Comparison of ENCODE assay signal across 18 cellular contexts in genomic region chr20:15918631-15919030, GRCh38.
DNase-seq lines count a peak whose midpoint lies in the region; ATAC-seq and TF ChIP-seq lines count a peak whose summit lies in the region.
"Had no signal": no experiment of that assay in that cellular context is flagged by ENCODE, and none has a peak within 500 bp of the region (broad histone marks: within the 10 kb centered on the region; RNA-seq: fewer than 3 reads in every experiment).

No MANE protein-coding gene starts in this region.

- no CpG with 5 or more reads among the region's 3 CpGs for WGBS in H9 (ENCODE audit: extremely low coverage, insufficient read length, low lambda C conversion rate)
- no CpG with 5 or more reads among the region's 3 CpGs for WGBS in trophoblast cell (ENCODE audit: extremely low coverage, insufficient coverage, insufficient read length)

- H3K18ac ChIP-seq in H9 (ENCODE audit: insufficient read length, low read depth, low read length) (no peak overlapping the region), trophoblast cell (ENCODE audit: low read length) (no peak overlapping the region)

- H3K9me3 Mint-ChIP-seq in H9 = no peaks in the 10 kb centered on the region
- peaks cover 9 to 14% of the 10 kb centered on the region in 2 donors for H3K9me3 Mint-ChIP-seq in stimulated activated naive B cell treated with anti-CD40 and anti-IgM and Interleukin-4, amounts not matched to agents 10 μg/mL and 1 μg/mL and 100 μg/mL, for 72 hours
- H3K9me3 Mint-ChIP-seq in osteocyte (ENCODE audit: unreplicated experiment) = peaks cover 3% of the 10 kb centered on the region

- H3K56ac ChIP-seq in H9 (ENCODE audit: insufficient read length, low read depth, low read length) = no peak overlapping the region

- H2BK120ac ChIP-seq in H9 (ENCODE audit: low read depth, low read length, poor library complexity, severe bottlenecking) (no peak overlapping the region), trophoblast cell (ENCODE audit: insufficient read depth, low read length, poor library complexity) (no peak overlapping the region)

- no peaks in the 10 kb centered on the region for H3K27me3 ChIP-seq in H9 (ENCODE audit: insufficient read depth, low read length)
- no peaks in the 10 kb centered on the region for H3K27me3 ChIP-seq in trophoblast cell (ENCODE audit: insufficient read depth, low read length)

- no peak overlapping the region for H3K4ac ChIP-seq in H9 (ENCODE audit: low read depth, low read length)
- H3K4ac ChIP-seq in trophoblast cell (ENCODE audit: low read depth, low read length) = no peak overlapping the region

- H3K27me3 Mint-ChIP-seq in H9 (ENCODE audit: low read depth) (no peaks in the 10 kb centered on the region), osteocyte (ENCODE audit: unreplicated experiment) (no peaks in the 10 kb centered on the region)
- no peaks in the 10 kb centered on the region for H3K27me3 Mint-ChIP-seq in stimulated activated naive B cell treated with anti-CD40 and anti-IgM and Interleukin-4, amounts not matched to agents 10 μg/mL and 1 μg/mL and 100 μg/mL, for 72 hours

- H3K23me2 ChIP-seq in H9 (ENCODE audit: insufficient read length, low read depth, low read length, poor library complexity, severe bottlenecking) = no peaks in the 10 kb centered on the region

- no peaks in the 10 kb centered on the region for H4K20me1 ChIP-seq in H9 (ENCODE audit: control insufficient read depth, insufficient read depth, insufficient read length)

- no peak overlapping the region for H3K4me3 Mint-ChIP-seq in H9
- H3K4me3 Mint-ChIP-seq in stimulated activated naive B cell treated with anti-CD40 and anti-IgM and Interleukin-4, amounts not matched to agents 10 μg/mL and 1 μg/mL and 100 μg/mL, for 72 hours = no peak overlapping the region
- no peak overlapping the region for H3K4me3 Mint-ChIP-seq in osteocyte (ENCODE audit: unreplicated experiment)
- H3K4me3 Mint-ChIP-seq: HFFc6 had no signal

- H2BK12ac ChIP-seq in H9 (ENCODE audit: insufficient read length, low read depth, low read length) (no peak overlapping the region), trophoblast cell (ENCODE audit: low read length) (no peak overlapping the region)

- no peaks in the 10 kb centered on the region for H3K79me2 ChIP-seq in H9 (ENCODE audit: insufficient read depth, low read length)
- no peaks in the 10 kb centered on the region for H3K79me2 ChIP-seq in trophoblast cell (ENCODE audit: control insufficient read depth, insufficient read depth, low read length, poor library complexity)

- H3K4me3 ChIP-seq in mucosa of descending colon (no peak overlapping the region), trophoblast cell (ENCODE audit: low read depth, low read length) (no peak overlapping the region)
- H3K4me3 ChIP-seq: HAP-1, PC-9, SJCRH30 had no signal

- H3K4me1 Mint-ChIP-seq in H9 (peaks cover 14 to 18% of the 10 kb centered on the region in 2 experiments; a peak in 3 of 4 replicates), osteocyte (ENCODE audit: unreplicated experiment) (no peaks in the 10 kb centered on the region)
- H3K4me1 Mint-ChIP-seq in stimulated activated naive B cell treated with anti-CD40 and anti-IgM and Interleukin-4, amounts not matched to agents 10 μg/mL and 1 μg/mL and 100 μg/mL, for 72 hours = peaks cover 52 to 87% of the 10 kb centered on the region in 2 donors

- no peak for ATAC-seq in stimulated activated naive B cell treated with anti-CD40 and anti-IgM and Interleukin-4, amounts not matched to agents 10 μg/mL and 1 μg/mL and 100 μg/mL, for 72 hours (replicated peaks)
- no peak for ATAC-seq in mucosa of descending colon
- ATAC-seq: Right ventricle myocardium inferior, SK-N-SH treated with all-trans-retinoic acid at 6 μM for 48 hours had no signal

- H2AK5ac ChIP-seq in H9 (ENCODE audit: insufficient read length, low read length) = no peak overlapping the region
- no peak overlapping the region for H2AK5ac ChIP-seq in trophoblast cell (ENCODE audit: low read length)

- H4K91ac ChIP-seq in H9 (ENCODE audit: insufficient read length, low read depth, low read length) (no peak overlapping the region), trophoblast cell (ENCODE audit: low read depth, low read length) (no peak overlapping the region)

- no peaks in the 10 kb centered on the region for H3K36me3 Mint-ChIP-seq in H9 (ENCODE audit: insufficient read depth in 1 of 3, low read depth in 3 of 3)
- H3K36me3 Mint-ChIP-seq in stimulated activated naive B cell treated with anti-CD40 and anti-IgM and Interleukin-4, amounts not matched to agents 10 μg/mL and 1 μg/mL and 100 μg/mL, for 72 hours = peaks cover 52 to 85% of the 10 kb centered on the region in 2 donors
- H3K36me3 Mint-ChIP-seq in osteocyte (ENCODE audit: unreplicated experiment) = no peaks in the 10 kb centered on the region

- H3K4me2 ChIP-seq in H9 (ENCODE audit: insufficient read depth, insufficient read length, low read length) = no peak overlapping the region
- H3K4me2 ChIP-seq in trophoblast cell (ENCODE audit: low read length) = no peak overlapping the region
- H3K4me2 ChIP-seq: PC-9 had no signal

- H3K27ac ChIP-seq in H9 (ENCODE audit: insufficient read length, low read depth, low read length) = no peak overlapping the region
- H3K27ac ChIP-seq in trophoblast cell (ENCODE audit: low read depth, low read length) = no peak overlapping the region
- H3K27ac ChIP-seq: PC-9, SJCRH30 had no signal

- H4K8ac ChIP-seq in H9 (replicated peaks; ENCODE audit: insufficient read length, low read depth, low read length) = no peak overlapping the region
- H4K8ac ChIP-seq in trophoblast cell (ENCODE audit: low read depth, low read length) = no peak overlapping the region

- H3K9me3 ChIP-seq in H9 (ENCODE audit: control insufficient read depth, low read depth, low read length) (no peaks in the 10 kb centered on the region), mucosa of descending colon (no peaks in the 10 kb centered on the region), trophoblast cell (ENCODE audit: insufficient read depth, low read depth, low read length) (no peaks in the 10 kb centered on the region)
- H3K9me3 ChIP-seq: HAP-1, SJCRH30 had no signal

- no peak overlapping the region for H2BK5ac ChIP-seq in H9 (ENCODE audit: insufficient read length, low read length)
- H2BK5ac ChIP-seq in trophoblast cell (ENCODE audit: low read depth, low read length, poor library complexity) = no peak overlapping the region

- TF ChIP-seq CTCF in H9 (conservative IDR thresholded peaks at IDR 0.05) (0 out of 3 replicates have a peak, but pooled peaks have one; percentile 14), mucosa of descending colon (IDR thresholded peaks at IDR 0.05) (no peak), osteocyte (IDR thresholded peaks at IDR 0.05) (no peak)

- intact Hi-C loops in mucosa of descending colon (cut with DNase I, micrococcal nuclease) = no loop called here

- H3K79me1 ChIP-seq in H9 (ENCODE audit: insufficient read depth, low read depth, low read length, poor library complexity, severe bottlenecking) (no peaks in the 10 kb centered on the region), trophoblast cell (ENCODE audit: low read length) (peaks cover 1% of the 10 kb centered on the region)

- no peak overlapping the region for H2BK15ac ChIP-seq in H9 (ENCODE audit: low read depth, low read length)

- H3K14ac ChIP-seq in H9 (ENCODE audit: insufficient read depth, low read length) (no peak overlapping the region), trophoblast cell (ENCODE audit: low read length) (no peak overlapping the region)

- no peak overlapping the region for H2BK20ac ChIP-seq in H9 (ENCODE audit: low read depth, low read length, poor library complexity, severe bottlenecking)

- H3K9ac ChIP-seq in H9 (ENCODE audit: extremely low read depth, insufficient read length, low read length) = no peak overlapping the region
- no peak overlapping the region for H3K9ac ChIP-seq in trophoblast cell (ENCODE audit: low read length)

- H3K23ac ChIP-seq in H9 (ENCODE audit: insufficient read length, low read depth, low read length) = no peak overlapping the region
- H3K23ac ChIP-seq in trophoblast cell (ENCODE audit: low read length) = no peak overlapping the region

- H3T11ph ChIP-seq in H9 (ENCODE audit: low read length) = no peak overlapping the region

- no peak overlapping the region for H4K12ac ChIP-seq in trophoblast cell (ENCODE audit: low read depth, low read length)

- H3K36me3 ChIP-seq in mucosa of descending colon (ENCODE audit: low read depth) = no peaks in the 10 kb centered on the region
- no peaks in the 10 kb centered on the region for H3K36me3 ChIP-seq in trophoblast cell (ENCODE audit: control insufficient read depth in 1 of 2, insufficient read depth in 2 of 2, low read length in 2 of 2)
- H3K36me3 ChIP-seq: HAP-1, SJCRH30 had no signal

- H3K4me1 ChIP-seq in H9 (ENCODE audit: insufficient read depth, low read length) (peaks cover 2% of the 10 kb centered on the region; the same call in 1 of the 2 replicates), mucosa of descending colon (ENCODE audit: low read depth) (no peaks in the 10 kb centered on the region), trophoblast cell (ENCODE audit: control insufficient read depth in 1 of 2, insufficient read depth in 2 of 2, low read length in 2 of 2) (peaks cover 2 to 9% of the 10 kb centered on the region in 2 experiments)
- H3K4me1 ChIP-seq: HAP-1, SJCRH30 had no signal

- no peak overlapping the region for H2AFZ ChIP-seq in H9 (ENCODE audit: low read length)
- H2AFZ ChIP-seq in trophoblast cell (ENCODE audit: insufficient read depth, low read length, poor library complexity) = no peak overlapping the region
- H2AFZ ChIP-seq: PC-9 had no signal

- no peak for DNase-seq in H9
- peak; percentile 8 for DNase-seq in SW480 (ENCODE audit: low spot score)
- peak; percentile 21 for DNase-seq in iPS-NIHi11 (ENCODE audit: low spot score)
- no peak for DNase-seq in stimulated activated naive B cell treated with anti-CD40 and anti-IgM and Interleukin-4, amounts not matched to agents 10 μg/mL and 1 μg/mL and 100 μg/mL, for 72 hours
- DNase-seq in mucosa of descending colon = no peak
- DNase-seq in osteocyte (ENCODE audit: extremely low spot score, unreplicated experiment) = no peak
- no peak for DNase-seq in trophoblast cell
- DNase-seq: HFFc6, IMR-90, NCI-H1105, NCI-H1436 treated with DMSO at 0.1 percent for 48 hours, NCI-H187 treated with DMSO at 0.1 percent for 48 hours, NCI-H526 treated with DMSO at 0.1 percent for 48 hours had no signal

- H3K27ac Mint-ChIP-seq in H9 = no peak overlapping the region
- peak overlapping the region; percentile 88 for H3K27ac Mint-ChIP-seq in stimulated activated naive B cell treated with anti-CD40 and anti-IgM and Interleukin-4, amounts not matched to agents 10 μg/mL and 1 μg/mL and 100 μg/mL, for 72 hours
- no peak overlapping the region for H3K27ac Mint-ChIP-seq in osteocyte (ENCODE audit: unreplicated experiment)
- H3K27ac Mint-ChIP-seq: HFFc6 had no signal

- no peak overlapping the region for H4K5ac ChIP-seq in H9 (ENCODE audit: insufficient read length, low read depth, low read length)

Comparison
In these comparisons a context has a peak if more than half of its experiments do, and no peak if none do; other contexts are left out.
1. DNase-seq: peak in SW480 (single experiment) and iPS-NIHi11 (single experiment); none in H9 (single experiment), stimulated activated naive B cell treated with anti-CD40 and anti-IgM and Interleukin-4, amounts not matched to agents 10 μg/mL and 1 μg/mL and 100 μg/mL, for 72 hours (single experiment), mucosa of descending colon (0 of 3), osteocyte (single experiment) and trophoblast cell (0 of 2).